In genomic region chr5:172841258-172841657, GRCh38 we compare ENCODE assay signal across 1 cellular context.
TF ChIP-seq lines count a peak whose summit lies in the region.

No MANE protein-coding gene starts in this region.

TF ChIP-seq in GM23338, 12 proteins besides CTCF, POLR2A, EP300 and RAD21 (continued from another document):
- TF ChIP-seq ZNF462 (CRISPR knock-in tag; IDR thresholded peaks at IDR 0.05) (no peak), JUNB (IDR thresholded peaks at IDR 0.05; ENCODE audit: unreplicated experiment) (no peak), POLR2AphosphoS5 (IDR thresholded peaks at IDR 0.05; ENCODE audit: low read depth) (no peak), ZNF114 (CRISPR knock-in tag; IDR thresholded peaks at IDR 0.05) (no peak), EZH2 (IDR thresholded peaks at IDR 0.05; ENCODE audit: low read depth, unreplicated experiment) (no peak), ETS1 (IDR thresholded peaks at IDR 0.05) (no peak), NANOG (IDR thresholded peaks at IDR 0.05; ENCODE audit: borderline replicate concordance) (no peak)
TF ChIP-seq in GM23338: peak in this region for 0.
